2 cellular contexts compared by ENCODE assay signal in genomic region chr6:138396709-138397108, GRCh38.
TF ChIP-seq lines count a peak whose summit lies in the region.

No MANE protein-coding gene starts in this region.

TF ChIP-seq in HepG2, 621 proteins besides CTCF, POLR2A, EP300 and RAD21:
- no peak for TF ChIP-seq CBX5 (CRISPR knock-in tag; IDR thresholded peaks at IDR 0.05; ENCODE audit: borderline replicate concordance)
- no peak for TF ChIP-seq ZNF564 (CRISPR knock-in tag; IDR thresholded peaks at IDR 0.05)
- TF ChIP-seq CHD2 (IDR thresholded peaks at IDR 0.05; ENCODE audit: low read depth, low read length): peak; percentile 76
- TF ChIP-seq SAFB2 (CRISPR knock-in tag; IDR thresholded peaks at IDR 0.05; ENCODE audit: borderline replicate concordance, low read depth): no peak
- TF ChIP-seq SIN3A (IDR thresholded peaks at IDR 0.05; ENCODE audit: borderline replicate concordance, low read depth, low read length): no peak
- TF ChIP-seq ZNF839 (CRISPR knock-in tag; IDR thresholded peaks at IDR 0.05; ENCODE audit: borderline replicate concordance): no peak
- TF ChIP-seq ZNF737 (CRISPR knock-in tag; IDR thresholded peaks at IDR 0.05; ENCODE audit: borderline replicate concordance): no peak
- TF ChIP-seq ZNF501 (CRISPR knock-in tag; IDR thresholded peaks at IDR 0.05): no peak

TF ChIP-seq in K562, 482 proteins besides CTCF, POLR2A, EP300 and RAD21:
- TF ChIP-seq CC2D1A (IDR thresholded peaks at IDR 0.05) (0 out of 2 replicates have a peak, but pooled peaks have one; percentile 22), MCM5 (IDR thresholded peaks at IDR 0.05; ENCODE audit: low read depth) (no peak), RBM25 (IDR thresholded peaks at IDR 0.05; ENCODE audit: low read depth, low read length, severe bottlenecking) (peak; percentile 20), CHAMP1 (IDR thresholded peaks at IDR 0.05) (0 out of 2 replicates have a peak, but pooled peaks have one; percentile 11), CHD2 (IDR thresholded peaks at IDR 0.05; ENCODE audit: low read depth, low read length) (peak; percentile 88), RFX5 (IDR thresholded peaks at IDR 0.05; ENCODE audit: low read depth, low read length) (no peak)
